In genomic region chr3:623914-624545, GRCh38 we compare ENCODE assay signal across 8 cellular contexts.
"Had no signal": no experiment of that assay in that cellular context is flagged by ENCODE, and none has a peak within 500 bp of the region (broad histone marks: within the 10 kb centered on the region; RNA-seq: fewer than 3 reads in every experiment).

No MANE protein-coding gene starts in this region.

- DNase-seq: GM23248, GOT3, H7, HFFc6, KG1 had no signal

- H3K9ac ChIP-seq: GM23248 had no signal

- H2AFZ ChIP-seq: GM23248 had no signal

- H3K4me1 ChIP-seq: HAP-1 had no signal

- H3K27ac ChIP-seq: GM23248, HL-60 had no signal

- H3K36me3 ChIP-seq: HAP-1 had no signal

- H3K9me3 ChIP-seq: HAP-1 had no signal

- H3K4me3 ChIP-seq: GM23248, HAP-1 had no signal

- ATAC-seq: HCT116 had no signal
